1 cellular context compared by ENCODE assay signal in genomic region chr12:96912261-96912660, GRCh38.
TF ChIP-seq lines count a peak whose summit lies in the region.

No MANE protein-coding gene starts in this region.

TF ChIP-seq in HepG2, 621 proteins besides CTCF, POLR2A, EP300 and RAD21:
- peak; percentile 58 to 70 for TF ChIP-seq MAFK (conservative IDR thresholded peaks at IDR 0.05 in 1 of 2, IDR thresholded peaks at IDR 0.05 in 1 of 2; ENCODE audit: low read length in 2 of 2)
- TF ChIP-seq ZNF878 (CRISPR knock-in tag; IDR thresholded peaks at IDR 0.05), result no peak
- TF ChIP-seq MAFF (IDR thresholded peaks at IDR 0.05; ENCODE audit: low read depth, low read length), result peak; percentile 53
